22 cellular contexts compared by ENCODE assay signal in the genomic region with DNA sequence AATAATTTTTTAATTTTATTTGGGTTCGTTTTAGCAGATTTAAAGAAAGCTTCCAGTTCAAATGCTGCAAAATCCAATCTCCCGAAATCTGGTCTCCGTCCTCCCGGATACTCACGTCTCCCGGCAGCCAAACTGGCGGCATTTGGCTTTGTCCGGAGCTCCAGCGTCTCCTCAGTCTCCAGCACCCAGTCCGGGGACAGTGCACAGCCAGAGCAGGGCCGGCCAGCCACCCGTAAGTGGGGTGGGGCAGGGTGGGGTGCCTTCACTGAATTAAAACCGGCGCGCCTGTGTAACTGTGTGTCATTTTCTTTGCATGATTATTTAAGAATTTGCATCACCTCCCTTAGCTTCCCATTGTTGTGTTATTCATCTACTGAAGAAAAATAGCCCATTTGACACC.
"Had no signal": no experiment of that assay in that cellular context is flagged by ENCODE, and none has a peak within 500 bp of the region (broad histone marks: within the 10 kb centered on the region; RNA-seq: fewer than 3 reads in every experiment).

No MANE protein-coding gene starts in this region.

- H3K4me3 ChIP-seq: coronary artery, dorsolateral prefrontal cortex, esophagus muscularis mucosa, gastroesophageal sphincter, heart left ventricle, left ventricle myocardium inferior, lower lobe of right lung, mucosa of descending colon had no signal

- H3K36me3 ChIP-seq: esophagus muscularis mucosa, gastroesophageal sphincter, heart left ventricle, left ventricle myocardium inferior, lower lobe of right lung had no signal

- H3K27me3 ChIP-seq: dorsolateral prefrontal cortex, esophagus muscularis mucosa, foreskin keratinocyte, gastroesophageal sphincter, heart left ventricle had no signal

- H3K9me3 ChIP-seq: esophagus muscularis mucosa, heart left ventricle, left ventricle myocardium inferior, lower lobe of right lung, mucosa of descending colon had no signal

- H3K27ac ChIP-seq: coronary artery, dorsolateral prefrontal cortex, esophagus muscularis mucosa, foreskin keratinocyte, gastroesophageal sphincter, heart left ventricle, left ventricle myocardium inferior, lower lobe of right lung had no signal

- DNase-seq: dermis blood vessel endothelial cell; dorsolateral prefrontal cortex; effector CD4-positive, alpha-beta T cell; effector memory CD4-positive, alpha-beta T cell; foreskin keratinocyte; heart left ventricle; hypothalamus; immature natural killer cell; islet precursor cell; kidney; kidney glomerular epithelial cell; left colon; left ventricle myocardium inferior; lower lobe of right lung; mesenchymal stem cell; mucosa of descending colon; naive B cell; naive thymus-derived CD8-positive, alpha-beta T cell had no signal

- H3K4me1 ChIP-seq: esophagus muscularis mucosa, foreskin keratinocyte, gastroesophageal sphincter, lower lobe of right lung had no signal

- ATAC-seq: foreskin keratinocyte; gastroesophageal sphincter; left colon; left lobe of liver; lower lobe of right lung; mucosa of descending colon; naive thymus-derived CD8-positive, alpha-beta T cell had no signal
